ENCODE assay signal across 8 cellular contexts in genomic region chr6:36340671-36341454, GRCh38. TPM values are rescaled to one million over a fixed set of nuclear protein-coding genes. Genes with fewer than 3 reads are reported as not detected.
DNase-seq lines count a peak whose midpoint lies in the region; ATAC-seq and TF ChIP-seq lines count a peak whose summit lies in the region.

No MANE protein-coding gene starts in this region.

- H3K27me3 ChIP-seq in AG04450 (ENCODE audit: control insufficient read depth, insufficient read depth, low read length) (peaks cover 43% of the 10 kb centered on the region), muscle layer of duodenum (ENCODE audit: low read depth, low read length) (peaks cover 3% of the 10 kb centered on the region)

- TF ChIP-seq CTCF in AG04450 (IDR thresholded peaks at IDR 0.05; ENCODE audit: low read depth, low read length): peak; percentile 96

- peaks cover 0 to 4% of the 10 kb centered on the region in 2 donors for H3K4me1 ChIP-seq in muscle layer of duodenum (ENCODE audit: control insufficient read depth in 1 of 2, insufficient read depth in 2 of 2, low read length in 2 of 2)

- H3K36me3 ChIP-seq in muscle layer of duodenum (ENCODE audit: control insufficient read depth in 1 of 2, insufficient read depth in 2 of 2, low read length in 2 of 2): no peaks in the 10 kb centered on the region

- CTCF ChIA-PET in AG04450 (lab: Charles Lee): interaction anchor here (0.5 to 5.8 kb wide), 39 partner anchors 10 to 423 kb away, joined by 3 to 59 read pairs (median 4); no protein-coding TSS in a partner anchor

- H3K9me3 ChIP-seq in AG04450 (ENCODE audit: control insufficient read depth, insufficient read depth, low read length) (no peaks in the 10 kb centered on the region), muscle layer of duodenum (ENCODE audit: control insufficient read depth in 1 of 2, low read length in 2 of 2) (no peaks in the 10 kb centered on the region)

- H3K27ac ChIP-seq in AG04450 (ENCODE audit: low read depth, low read length) (no peak overlapping the region), muscle layer of duodenum (ENCODE audit: low read length) (peak overlapping the region; percentile 80)

- 0 out of 2 replicates have a peak overlapping the region, but pooled peaks have one; percentile 4 for H3K4me3 ChIP-seq in AG04450 (ENCODE audit: low read depth, low read length)
- peak overlapping the region; percentile 32 to 54 for H3K4me3 ChIP-seq in muscle layer of duodenum (ENCODE audit: low read depth in 1 of 2, low read length in 2 of 2)

- POLR2A ChIA-PET in AG04450 (lab: Yijun Ruan, JAX): interaction anchor here (0.6 kb wide), 1 partner anchor 257 kb away, joined by 4 read pairs; no protein-coding TSS in a partner anchor

- DNase-seq in AG04450 (ENCODE audit: low read depth, low spot score): no peak
- peak; percentile 49 to 60 for DNase-seq in NOMO-1 (lab: John Stamatoyannopoulos, UW; ENCODE audit: unreplicated experiment in 2 of 2)
- peak; percentile 72 for DNase-seq in activated T-cell treated with anti-CD3 and anti-CD28 coated beads for 4 hours
- peak; percentile 86 for DNase-seq in stimulated activated CD8-positive, alpha-beta memory T cell treated with anti-CD3 and anti-CD28 coated beads, Interleukin-4, amount 100 ng/mL, for 48 hours

- peak; percentile 52 for ATAC-seq in GM21381 (IDR thresholded peaks at IDR 0.05; ENCODE audit: unreplicated experiment)
- peak; percentile 69 for ATAC-seq in esophagus mucosa
- no peak for ATAC-seq in HG03095 (IDR thresholded peaks at IDR 0.05; ENCODE audit: unreplicated experiment)

RNA-seq across cellular contexts. Expression of gene BNIP5, which starts 4.2 kb away (rescaled TPM):
- polyA plus RNA-seq in AG04450 (2011; rRNA removed): not detected in 2 replicates
- polyA minus RNA-seq in AG04450 (2011; rRNA and poly(A)+ RNA removed): not detected in 2 replicates
- not detected for total RNA-seq in esophagus mucosa

RNA-seq across cellular contexts. Expression of gene ETV7, which starts 46.6 kb away (rescaled TPM):
- 0.41 and 0.81 TPM in 2 replicates for polyA plus RNA-seq in AG04450 (2011; rRNA removed)
- polyA minus RNA-seq in AG04450 (2011; rRNA and poly(A)+ RNA removed): 0.56 and 0.78 TPM in 2 replicates
- 2.1 TPM for total RNA-seq in esophagus mucosa
